ENCODE assay signal across 18 cellular contexts in genomic region chr6:4666886-4667513, GRCh38.
"Had no signal": no experiment of that assay in that cellular context is flagged by ENCODE, and none has a peak within 500 bp of the region (broad histone marks: within the 10 kb centered on the region; RNA-seq: fewer than 3 reads in every experiment).

No MANE protein-coding gene starts in this region.

- H3K4me1 ChIP-seq: esophagus squamous epithelium, neural progenitor cell, prostate gland, sigmoid colon, suprapubic skin, transverse colon had no signal

- H3K27me3 ChIP-seq: dorsolateral prefrontal cortex, esophagus squamous epithelium, neural progenitor cell, sigmoid colon, suprapubic skin, transverse colon had no signal

- H3K36me3 ChIP-seq: esophagus squamous epithelium, neural progenitor cell, prostate gland, sigmoid colon, suprapubic skin, transverse colon had no signal

- H3K4me3 ChIP-seq: dorsolateral prefrontal cortex, esophagus squamous epithelium, neural progenitor cell, prostate gland, sigmoid colon, suprapubic skin, transverse colon had no signal

- H3K27ac ChIP-seq: dorsolateral prefrontal cortex, esophagus squamous epithelium, neural progenitor cell, prostate gland, sigmoid colon, suprapubic skin, transverse colon had no signal

- ATAC-seq: naive thymus-derived CD4-positive, alpha-beta T cell; right cardiac atrium; stimulated activated memory B cell treated with anti-CD40 and anti-IgM and Interleukin-4, amounts not matched to agents 10 μg/mL and 1 μg/mL and 100 μg/mL, for 72 hours had no signal

- H3K9me3 ChIP-seq: esophagus squamous epithelium, prostate gland, sigmoid colon, suprapubic skin, transverse colon had no signal

- DNase-seq: dorsolateral prefrontal cortex; effector CD8-positive, alpha-beta T cell; esophagus squamous epithelium; foreskin melanocyte; glutamatergic neuron; hypothalamus; mesenchymal stem cell; midbrain; naive thymus-derived CD4-positive, alpha-beta T cell; right cardiac atrium; sigmoid colon; stimulated activated CD4-positive, alpha-beta T cell treated with anti-CD3 and anti-CD28 coated beads, Interleukin-2, amount 100 ng/mL, for 24 hours; stimulated activated CD4-positive, alpha-beta T cell treated with anti-CD3 and anti-CD28 coated beads, Interleukin-4, amount 100 ng/mL, for 24 hours; transverse colon had no signal
